ENCODE assay signal across 2 cellular contexts in the genomic region with DNA sequence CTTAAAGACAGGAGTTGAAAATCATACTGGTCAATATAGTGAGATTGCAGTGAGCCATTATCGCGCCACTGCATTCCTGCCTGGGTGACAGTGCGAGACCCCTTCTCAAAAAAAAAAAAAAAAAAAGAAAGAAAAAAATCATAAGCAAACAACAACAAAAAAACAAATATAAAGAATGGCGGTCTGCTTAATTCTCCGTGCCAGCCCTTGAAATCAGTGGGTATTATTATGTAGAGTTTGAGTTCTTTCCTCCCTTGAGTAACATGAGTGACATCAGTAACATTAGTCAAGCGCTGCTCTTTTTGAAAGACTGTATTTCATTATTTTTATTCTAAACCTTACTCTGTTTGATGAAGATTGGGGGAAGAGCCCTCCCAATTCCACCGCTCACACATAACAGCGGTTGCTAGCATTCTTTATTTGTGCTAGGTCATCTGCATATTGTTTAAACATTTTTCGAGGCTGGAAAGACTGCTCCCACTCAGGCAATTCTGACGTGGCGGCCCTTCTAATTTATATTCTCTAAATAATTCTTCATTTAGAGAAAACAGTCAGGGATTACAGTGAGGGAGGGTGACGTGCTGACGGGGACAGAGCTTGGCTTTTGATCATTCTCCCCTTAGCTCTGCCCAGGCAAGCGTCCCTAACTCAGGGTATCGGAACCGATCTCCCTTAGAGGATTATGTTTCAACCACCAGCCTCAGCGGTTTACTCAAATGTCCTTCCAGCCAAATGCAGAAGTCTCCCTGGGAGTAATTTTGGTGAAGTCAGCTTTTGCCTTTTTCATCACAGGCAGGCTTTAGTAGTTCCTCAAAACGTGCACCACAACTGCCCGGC.
TF ChIP-seq lines count a peak whose summit lies in the region.

No MANE protein-coding gene starts in this region.

TF ChIP-seq in GM12891, 5 proteins besides CTCF, POLR2A, EP300 and RAD21 (continued from another document):
- TF ChIP-seq PAX5 (IDR thresholded peaks at IDR 0.05; ENCODE audit: insufficient read depth, low read length, severe bottlenecking): no peak

TF ChIP-seq in K562, 482 proteins besides CTCF, POLR2A, EP300 and RAD21 (continued from another document and continues in another):
- no peak for TF ChIP-seq ELK3 (CRISPR knock-in tag; IDR thresholded peaks at IDR 0.05)
- no peak for TF ChIP-seq CAMTA2 (CRISPR knock-in tag; conservative IDR thresholded peaks at IDR 0.05)
- TF ChIP-seq KLF6 (CRISPR knock-in tag; IDR thresholded peaks at IDR 0.05; ENCODE audit: borderline replicate concordance): no peak
- no peak for TF ChIP-seq ZNF445 (CRISPR knock-in tag; IDR thresholded peaks at IDR 0.05; ENCODE audit: low read depth)
- TF ChIP-seq RBM34 (IDR thresholded peaks at IDR 0.05; ENCODE audit: borderline replicate concordance, insufficient read depth, low read length): no peak
- no peak for TF ChIP-seq TAF1 (IDR thresholded peaks at IDR 0.05; ENCODE audit: control insufficient read depth, extremely low read depth, insufficient read depth, low read length, severe bottlenecking)
- TF ChIP-seq, protein P1, sequence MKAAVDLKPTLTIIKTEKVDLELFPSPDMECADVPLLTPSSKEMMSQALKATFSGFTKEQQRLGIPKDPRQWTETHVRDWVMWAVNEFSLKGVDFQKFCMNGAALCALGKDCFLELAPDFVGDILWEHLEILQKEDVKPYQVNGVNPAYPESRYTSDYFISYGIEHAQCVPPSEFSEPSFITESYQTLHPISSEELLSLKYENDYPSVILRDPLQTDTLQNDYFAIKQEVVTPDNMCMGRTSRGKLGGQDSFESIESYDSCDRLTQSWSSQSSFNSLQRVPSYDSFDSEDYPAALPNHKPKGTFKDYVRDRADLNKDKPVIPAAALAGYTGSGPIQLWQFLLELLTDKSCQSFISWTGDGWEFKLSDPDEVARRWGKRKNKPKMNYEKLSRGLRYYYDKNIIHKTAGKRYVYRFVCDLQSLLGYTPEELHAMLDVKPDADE (conservative IDR thresholded peaks at IDR 0.05; ENCODE audit: control insufficient read depth, low read depth, low read length): no peak
- no peak for TF ChIP-seq PTRF (tag; IDR thresholded peaks at IDR 0.05)
- no peak for TF ChIP-seq THRA (IDR thresholded peaks at IDR 0.05)
- no peak for TF ChIP-seq ZNF232 (CRISPR knock-in tag; IDR thresholded peaks at IDR 0.05)
- no peak for TF ChIP-seq NFIX (CRISPR knock-in tag; IDR thresholded peaks at IDR 0.05; ENCODE audit: low read depth)
- no peak for TF ChIP-seq RB1 (IDR thresholded peaks at IDR 0.05; ENCODE audit: low read depth)
- no peak for TF ChIP-seq ILK (tag; IDR thresholded peaks at IDR 0.05; ENCODE audit: borderline replicate concordance, low read depth)
- 0 out of 2 replicates have a peak, but pooled peaks have one; percentile 33 for TF ChIP-seq NBN (IDR thresholded peaks at IDR 0.05; ENCODE audit: low read depth)
- TF ChIP-seq OTX1 (CRISPR knock-in tag; IDR thresholded peaks at IDR 0.05): no peak
- no peak for TF ChIP-seq ARID4B (CRISPR knock-in tag; IDR thresholded peaks at IDR 0.05)
- no peak for TF ChIP-seq ZNF583 (CRISPR knock-in tag; IDR thresholded peaks at IDR 0.05)
- TF ChIP-seq, protein P2, sequence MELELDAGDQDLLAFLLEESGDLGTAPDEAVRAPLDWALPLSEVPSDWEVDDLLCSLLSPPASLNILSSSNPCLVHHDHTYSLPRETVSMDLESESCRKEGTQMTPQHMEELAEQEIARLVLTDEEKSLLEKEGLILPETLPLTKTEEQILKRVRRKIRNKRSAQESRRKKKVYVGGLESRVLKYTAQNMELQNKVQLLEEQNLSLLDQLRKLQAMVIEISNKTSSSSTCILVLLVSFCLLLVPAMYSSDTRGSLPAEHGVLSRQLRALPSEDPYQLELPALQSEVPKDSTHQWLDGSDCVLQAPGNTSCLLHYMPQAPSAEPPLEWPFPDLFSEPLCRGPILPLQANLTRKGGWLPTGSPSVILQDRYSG (tag; conservative IDR thresholded peaks at IDR 0.05; ENCODE audit: low read depth): no peak
- no peak for TF ChIP-seq CREB1 (IDR thresholded peaks at IDR 0.05)
- no peak for TF ChIP-seq CREB1 (CRISPR knock-in tag; IDR thresholded peaks at IDR 0.05)
- TF ChIP-seq CHCHD3 (CRISPR knock-in tag; IDR thresholded peaks at IDR 0.05): no peak
- TF ChIP-seq KDM2B (CRISPR knock-in tag; IDR thresholded peaks at IDR 0.05): no peak
- TF ChIP-seq ELF2 (CRISPR knock-in tag; IDR thresholded peaks at IDR 0.05): no peak
- TF ChIP-seq TEAD2 (tag; IDR thresholded peaks at IDR 0.05): no peak
- TF ChIP-seq PTTG1 (tag; IDR thresholded peaks at IDR 0.05; ENCODE audit: low read depth): no peak
- TF ChIP-seq TEAD4 (IDR thresholded peaks at IDR 0.05; ENCODE audit: low read length): no peak
- TF ChIP-seq TEAD4 (CRISPR knock-in tag; IDR thresholded peaks at IDR 0.05; ENCODE audit: borderline replicate concordance): no peak
- TF ChIP-seq ZC3H8 (IDR thresholded peaks at IDR 0.05): 0 out of 2 replicates have a peak, but pooled peaks have one; percentile 7
- no peak for TF ChIP-seq NCOA2 (IDR thresholded peaks at IDR 0.05; ENCODE audit: partially characterized antibody in 2 of 2)
- TF ChIP-seq ZNF347 (CRISPR knock-in tag; IDR thresholded peaks at IDR 0.05; ENCODE audit: low read depth): no peak
- TF ChIP-seq TCFL5 (CRISPR knock-in tag; conservative IDR thresholded peaks at IDR 0.05): no peak
- TF ChIP-seq TCF3 (CRISPR knock-in tag; IDR thresholded peaks at IDR 0.05): no peak
- no peak for TF ChIP-seq MBD2 (IDR thresholded peaks at IDR 0.05; ENCODE audit: borderline replicate concordance, low read depth)
- TF ChIP-seq MTF1 (CRISPR knock-in tag; IDR thresholded peaks at IDR 0.05; ENCODE audit: borderline replicate concordance): no peak
- TF ChIP-seq NONO (IDR thresholded peaks at IDR 0.05; ENCODE audit: low read depth in 2 of 2, low read length in 1 of 2): no peak
- no peak for TF ChIP-seq SMAD4 (CRISPR knock-in tag; conservative IDR thresholded peaks at IDR 0.05)
- TF ChIP-seq DIDO1 (tag; IDR thresholded peaks at IDR 0.05; ENCODE audit: low read depth): no peak
- TF ChIP-seq, protein P3, sequence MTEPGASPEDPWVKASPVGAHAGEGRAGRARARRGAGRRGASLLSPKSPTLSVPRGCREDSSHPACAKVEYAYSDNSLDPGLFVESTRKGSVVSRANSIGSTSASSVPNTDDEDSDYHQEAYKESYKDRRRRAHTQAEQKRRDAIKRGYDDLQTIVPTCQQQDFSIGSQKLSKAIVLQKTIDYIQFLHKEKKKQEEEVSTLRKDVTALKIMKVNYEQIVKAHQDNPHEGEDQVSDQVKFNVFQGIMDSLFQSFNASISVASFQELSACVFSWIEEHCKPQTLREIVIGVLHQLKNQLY (CRISPR knock-in tag; conservative IDR thresholded peaks at IDR 0.05): no peak
- TF ChIP-seq SNRNP70 (optimal IDR thresholded peaks at IDR 0.05; ENCODE audit: low read depth, low read length): no peak
- no peak for TF ChIP-seq FOXP4 (CRISPR knock-in tag; IDR thresholded peaks at IDR 0.05; ENCODE audit: borderline replicate concordance)
- no peak for TF ChIP-seq ZNF444 (CRISPR knock-in tag; IDR thresholded peaks at IDR 0.05)
- no peak for TF ChIP-seq CBX2 (IDR thresholded peaks at IDR 0.05; ENCODE audit: insufficient read depth, low read length, poor library complexity, severe bottlenecking)
- no peak for TF ChIP-seq EWSR1 (IDR thresholded peaks at IDR 0.05; ENCODE audit: borderline replicate concordance, low read depth, partially characterized antibody)
- TF ChIP-seq, protein P4, sequence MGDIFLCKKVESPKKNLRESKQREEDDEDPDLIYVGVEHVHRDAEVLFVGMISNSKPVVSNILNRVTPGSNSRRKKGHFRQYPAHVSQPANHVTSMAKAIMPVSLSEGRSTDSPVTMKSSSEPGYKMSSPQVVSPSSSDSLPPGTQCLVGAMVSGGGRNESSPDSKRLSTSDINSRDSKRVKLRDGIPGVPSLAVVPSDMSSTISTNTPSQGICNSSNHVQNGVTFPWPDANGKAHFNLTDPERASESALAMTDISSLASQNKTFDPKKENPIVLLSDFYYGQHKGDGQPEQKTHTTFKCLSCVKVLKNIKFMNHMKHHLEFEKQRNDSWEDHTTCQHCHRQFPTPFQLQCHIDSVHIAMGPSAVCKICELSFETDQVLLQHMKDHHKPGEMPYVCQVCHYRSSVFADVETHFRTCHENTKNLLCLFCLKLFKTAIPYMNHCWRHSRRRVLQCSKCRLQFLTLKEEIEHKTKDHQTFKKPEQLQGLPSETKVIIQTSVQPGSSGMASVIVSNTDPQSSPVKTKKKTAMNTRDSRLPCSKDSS (IDR thresholded peaks at IDR 0.05; ENCODE audit: low read depth, partially characterized antibody): no peak
- TF ChIP-seq ZNF395 (CRISPR knock-in tag; IDR thresholded peaks at IDR 0.05): peak; percentile 59; the same call in 1 of the 2 replicates
- TF ChIP-seq CXXC5 (CRISPR knock-in tag; IDR thresholded peaks at IDR 0.05): no peak
- TF ChIP-seq TCF7 (IDR thresholded peaks at IDR 0.05; ENCODE audit: borderline replicate concordance): no peak
- TF ChIP-seq MTA1 (IDR thresholded peaks at IDR 0.05; ENCODE audit: borderline replicate concordance): peak; percentile 17; the same call in 1 of the 2 replicates
- no peak for TF ChIP-seq SMARCB1 (IDR thresholded peaks at IDR 0.05; ENCODE audit: insufficient read length, low read depth)
- TF ChIP-seq ATF1 (CRISPR knock-in tag; IDR thresholded peaks at IDR 0.05): no peak
- no peak for TF ChIP-seq ATF1 (tag; IDR thresholded peaks at IDR 0.05)
- TF ChIP-seq CHD4 (IDR thresholded peaks at IDR 0.05; ENCODE audit: insufficient read depth, insufficient replicate concordance, low read depth, low read length, poor library complexity, severe bottlenecking): no peak
- TF ChIP-seq STAT5B (CRISPR knock-in tag; IDR thresholded peaks at IDR 0.05): no peak
- TF ChIP-seq MXI1 (IDR thresholded peaks at IDR 0.05; ENCODE audit: low read depth, low read length): no peak
